Comparison of ENCODE assay signal across 1 cellular context in the genomic region with DNA sequence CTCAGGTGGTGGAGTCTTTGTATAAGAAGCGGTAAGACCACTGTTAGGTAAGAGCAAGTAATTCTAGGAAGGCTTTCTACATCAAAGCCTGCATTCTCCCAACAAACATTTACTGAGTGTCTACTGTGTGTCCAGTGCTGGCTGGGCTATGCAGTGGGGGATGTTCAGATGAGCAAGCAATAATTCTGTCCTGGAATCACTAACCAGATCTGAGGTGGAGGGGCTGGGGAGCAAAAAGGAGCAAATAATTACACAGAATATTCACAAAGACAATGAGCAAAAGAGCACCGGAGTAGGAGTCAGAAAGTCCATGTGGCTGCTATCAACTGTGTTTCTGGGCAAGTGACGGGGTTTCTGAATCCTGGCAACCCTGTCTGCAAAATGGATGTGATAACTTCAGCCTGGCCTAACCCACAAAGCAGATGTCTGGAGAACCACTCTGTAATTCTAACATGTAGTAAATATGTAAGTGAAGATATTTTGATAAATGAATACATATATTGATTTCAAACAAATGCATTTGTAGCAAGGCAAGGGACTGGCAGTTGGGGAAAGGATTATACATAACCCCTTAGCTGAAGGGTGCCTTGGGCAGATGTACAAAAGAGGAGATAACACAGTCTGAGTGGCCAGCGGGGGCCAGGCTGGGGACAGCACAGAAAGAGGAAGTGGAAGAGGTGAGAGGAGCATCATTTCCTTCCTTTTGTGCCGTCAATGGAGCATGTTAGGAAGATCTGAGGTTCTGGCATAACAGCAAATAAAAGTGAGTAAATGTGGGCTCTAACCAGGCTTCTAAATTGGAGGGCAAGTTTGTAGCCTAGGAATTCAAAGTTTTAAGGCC.
TF ChIP-seq lines count a peak whose summit lies in the region.

No MANE protein-coding gene starts in this region.

TF ChIP-seq in SK-N-SH, 30 proteins besides CTCF, POLR2A, EP300 and RAD21 (continued from another document):
- TF ChIP-seq TAF1 (IDR thresholded peaks at IDR 0.05; ENCODE audit: borderline replicate concordance, low read depth, low read length) (no peak), YY1 (IDR thresholded peaks at IDR 0.05; ENCODE audit: low read depth) (no peak), RFX5 (IDR thresholded peaks at IDR 0.05; ENCODE audit: low read length) (no peak), NRF1 (IDR thresholded peaks at IDR 0.05; ENCODE audit: low read depth, low read length) (no peak)
- TF ChIP-seq, protein P1, sequence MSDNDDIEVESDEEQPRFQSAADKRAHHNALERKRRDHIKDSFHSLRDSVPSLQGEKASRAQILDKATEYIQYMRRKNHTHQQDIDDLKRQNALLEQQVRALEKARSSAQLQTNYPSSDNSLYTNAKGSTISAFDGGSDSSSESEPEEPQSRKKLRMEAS (IDR thresholded peaks at IDR 0.05; ENCODE audit: low read depth), result no peak
